In the genomic region with DNA sequence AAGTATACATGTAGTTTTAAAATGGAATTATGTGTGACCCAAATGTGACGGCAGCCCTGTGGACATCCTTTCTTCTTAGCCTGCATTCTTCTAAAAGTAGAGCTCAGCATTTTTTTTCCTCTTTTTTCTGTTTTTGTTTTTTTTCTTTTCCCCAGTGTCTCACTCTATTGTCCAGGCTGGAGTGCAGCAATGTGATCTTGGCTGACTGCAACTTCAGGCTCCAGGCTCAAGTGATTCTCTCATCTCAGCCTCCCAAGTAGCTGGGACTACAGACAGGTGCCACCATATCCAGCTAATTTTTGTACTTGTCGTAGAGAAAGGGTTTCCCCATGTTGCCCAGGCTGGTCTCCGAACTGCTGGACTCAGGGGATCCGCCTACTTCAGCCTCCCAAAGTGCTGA, we compare ENCODE assay signal across 17 cellular contexts.
A peak's percentile ranks its signal among the peaks of the same experiment; 100 is the strongest.
DNase-seq lines count a peak whose midpoint lies in the region; ATAC-seq, FAIRE-seq and TF ChIP-seq lines count a peak whose summit lies in the region.
"Had no signal": no experiment of that assay in that cellular context is flagged by ENCODE, and none has a peak within 500 bp of the region (broad histone marks: within the 10 kb centered on the region; RNA-seq: fewer than 3 reads in every experiment).

No MANE protein-coding gene starts in this region.

- TF ChIP-seq POLR2A in H1 (IDR thresholded peaks at IDR 0.05; ENCODE audit: control extremely low read depth in 1 of 2, low read depth in 2 of 2, low read length in 2 of 2) (no peak), right lobe of liver (IDR thresholded peaks at IDR 0.05) (no peak)

- no peaks in the 10 kb centered on the region for H3K23me2 ChIP-seq in H1 (ENCODE audit: low read depth, low read length)

- H2AK5ac ChIP-seq in H1 (ENCODE audit: low read depth, low read length): no peak overlapping the region

- H2BK12ac ChIP-seq in H1 (ENCODE audit: low read depth, low read length): peak overlapping the region; percentile 96

- no peak overlapping the region for H2BK15ac ChIP-seq in H1 (ENCODE audit: low read length)

- H3K18ac ChIP-seq in H1 (ENCODE audit: extremely low read depth, low read length): peak overlapping the region; percentile 97

- peaks cover 0 to 12% (median 4%) of the 10 kb centered on the region in 4 experiments; a peak in 4 of 8 replicates for H3K36me3 ChIP-seq in H1 (ENCODE audit: control insufficient read depth in 2 of 4, insufficient read depth in 4 of 4, low read length in 3 of 4)
- H3K36me3 ChIP-seq in iPS-20b (ENCODE audit: insufficient read depth, low read depth, low read length): peaks cover 7% of the 10 kb centered on the region; the same call in 1 of the 2 replicates
- no peaks in the 10 kb centered on the region for H3K36me3 ChIP-seq in right lobe of liver
- H3K36me3 ChIP-seq: BLaER1 had no signal

- no peaks in the 10 kb centered on the region for H4K20me1 ChIP-seq in H1 (replicated peaks in 1 of 2; ENCODE audit: control insufficient read depth in 1 of 2, insufficient read depth in 2 of 2, low read length in 2 of 2)
- H4K20me1 ChIP-seq: BLaER1 had no signal

- H3K9me3 ChIP-seq in H1 (ENCODE audit: insufficient read depth in 2 of 2, low read depth in 1 of 2, low read length in 1 of 2): peaks cover 10 to 13% of the 10 kb centered on the region in 2 experiments
- H3K9me3 ChIP-seq in iPS-20b (ENCODE audit: insufficient read depth, low read depth, low read length): peaks cover 12% of the 10 kb centered on the region
- H3K9me3 ChIP-seq in right lobe of liver: no peaks in the 10 kb centered on the region

- H3K9ac ChIP-seq in H1 (replicated peaks in 1 of 4; ENCODE audit: extremely low read depth in 1 of 4, low read depth in 3 of 4, low read length in 3 of 4) (no peak overlapping the region), iPS-20b (ENCODE audit: low read depth, low read length) (peak overlapping the region; percentile 68; the same call in 1 of the 2 replicates)
- H3K9ac ChIP-seq: BLaER1 had no signal

- H3K79me1 ChIP-seq in H1 (ENCODE audit: low read depth, low read length): no peaks in the 10 kb centered on the region

- WGBS in H1 (ENCODE audit: extremely low coverage in 1 of 2, insufficient coverage in 1 of 2, insufficient read length in 1 of 2, insufficient replicate concordance in 2 of 2, low coverage in 1 of 2, low lambda C conversion rate in 2 of 2, missing lambda C conversion rate in 1 of 2), 2 experiments: 73% methylated on average over 4 of the region's 4 CpGs; no CpG with 5 or more reads in 1 of the 2 experiments
- WGBS in right lobe of liver (ENCODE audit: insufficient coverage, low coverage, low lambda C conversion rate, missing lambda C conversion rate): 23% methylated on average over 4 of the region's 4 CpGs

- peak overlapping the region; percentile 88 for H2BK120ac ChIP-seq in H1 (replicated peaks; ENCODE audit: low read depth, low read length)

- no peak overlapping the region for H3K4me3 Mint-ChIP-seq in stimulated activated naive CD8-positive, alpha-beta T cell treated with anti-CD3 and anti-CD28 coated beads, Interleukin-15, Interleukin-2, amounts not matched to agents 100 ng/mL and 50 ng/mL, for 24 hours
- no peak overlapping the region for H3K4me3 Mint-ChIP-seq in stimulated activated naive CD8-positive, alpha-beta T cell treated with anti-CD3 and anti-CD28 coated beads, Interleukin-15, amount 100 ng/mL, for 72 hours

- peaks cover 35% of the 10 kb centered on the region for H3K9me3 Mint-ChIP-seq in stimulated activated naive CD8-positive, alpha-beta T cell treated with anti-CD3 and anti-CD28 coated beads, Interleukin-15, Interleukin-2, amounts not matched to agents 100 ng/mL and 50 ng/mL, for 24 hours
- H3K9me3 Mint-ChIP-seq in stimulated activated naive CD8-positive, alpha-beta T cell treated with anti-CD3 and anti-CD28 coated beads, Interleukin-15, amount 100 ng/mL, for 72 hours: peaks cover 18 to 23% of the 10 kb centered on the region in 2 donors

- H3K4me2 ChIP-seq in H1 (ENCODE audit: insufficient read depth in 1 of 2, low read depth in 2 of 2, low read length in 2 of 2): peak overlapping the region in 1 of 2 experiments; percentile 32; a peak in 2 of 4 replicates
- H3K4me2 ChIP-seq: BLaER1 had no signal

- no peak overlapping the region for H3K27ac ChIP-seq in H1 (ENCODE audit: low read depth, low read length)
- H3K27ac ChIP-seq in iPS-20b (ENCODE audit: low read length): peak overlapping the region; percentile 99
- no peak overlapping the region for H3K27ac ChIP-seq in right lobe of liver
- H3K27ac ChIP-seq: 22Rv1, BLaER1 had no signal

- H3K4me1 Mint-ChIP-seq in stimulated activated naive CD8-positive, alpha-beta T cell treated with anti-CD3 and anti-CD28 coated beads, Interleukin-15, Interleukin-2, amounts not matched to agents 100 ng/mL and 50 ng/mL, for 24 hours (ENCODE audit: low read depth): no peaks in the 10 kb centered on the region
- no peaks in the 10 kb centered on the region for H3K4me1 Mint-ChIP-seq in stimulated activated naive CD8-positive, alpha-beta T cell treated with anti-CD3 and anti-CD28 coated beads, Interleukin-15, amount 100 ng/mL, for 72 hours
- H3K4me1 Mint-ChIP-seq: CD4-positive, CD25-positive, alpha-beta regulatory T cell had no signal

- no peak overlapping the region for H4K8ac ChIP-seq in H1 (ENCODE audit: extremely low read depth, insufficient read depth, low read length)

- POLR2A ChIA-PET in H1 (lab: Charles Lee; ENCODE audit: partially characterized antibody): interaction anchor here (0.7 to 1.4 kb wide), 3 partner anchors 14 to 61 kb away, joined by 3 to 4 read pairs (median 3); no protein-coding TSS in a partner anchor

- H3K79me2 ChIP-seq in H1 (ENCODE audit: control insufficient read depth in 1 of 2, insufficient read depth in 2 of 2, low read length in 2 of 2): peaks cover 0 to 13% of the 10 kb centered on the region in 2 experiments; a peak in 1 of 4 replicates

- H3K4me1 ChIP-seq in H1 (replicated peaks in 1 of 4; ENCODE audit: control insufficient read depth in 3 of 4, insufficient read depth in 4 of 4, low read length in 3 of 4) (peaks cover 12 to 44% (median 35%) of the 10 kb centered on the region in 4 experiments), iPS-20b (ENCODE audit: insufficient read depth, low read length) (peaks cover 50% of the 10 kb centered on the region), right lobe of liver (no peaks in the 10 kb centered on the region)
- H3K4me1 ChIP-seq: BLaER1 had no signal

- H4K5ac ChIP-seq in H1 (ENCODE audit: insufficient read length, low read depth, low read length): peak overlapping the region; percentile 55

- H3K4me3 ChIP-seq in H1 (ENCODE audit: extremely low read depth in 1 of 4, insufficient read depth in 2 of 4, low read depth in 3 of 4, low read length in 4 of 4) (no peak overlapping the region; a peak in 1 of 8 replicates), iPS-20b (ENCODE audit: low read length) (no peak overlapping the region; the same call in 1 of the 2 replicates), right lobe of liver (no peak overlapping the region)
- H3K4me3 ChIP-seq: BLaER1, K562 had no signal

- ATAC-seq in stimulated activated naive CD8-positive, alpha-beta T cell treated with anti-CD3 and anti-CD28 coated beads, Interleukin-15, amount 100 ng/mL, for 72 hours: no peak
- no peak for ATAC-seq in HG02885 (IDR thresholded peaks at IDR 0.05; ENCODE audit: poor library complexity, unreplicated experiment)
- no peak for ATAC-seq in right lobe of liver
- ATAC-seq: K562 had no signal

- no peak for TF ChIP-seq EP300 in H1 (IDR thresholded peaks at IDR 0.05; ENCODE audit: borderline replicate concordance in 1 of 2, low read depth in 2 of 2, low read length in 2 of 2)

- H2BK20ac ChIP-seq in H1 (ENCODE audit: low read length): peak overlapping the region; percentile 91; the same call in 1 of the 2 replicates

- DNase-seq in stimulated activated naive CD8-positive, alpha-beta T cell treated with anti-CD3 and anti-CD28 coated beads, Interleukin-15, amount 100 ng/mL, for 72 hours: no peak
- DNase-seq in H1 (ENCODE audit: low read depth in 1 of 2, low spot score in 2 of 2): no peak
- DNase-seq in AG20443 (ENCODE audit: low spot score): no peak
- DNase-seq in NCI-H69 (lab: John Stamatoyannopoulos, UW): no peak
- DNase-seq in right lobe of liver: no peak
- DNase-seq: AML-193; CD4-positive, CD25-positive, alpha-beta regulatory T cell; DMS53; GF-D8; H7 had no signal

- peak overlapping the region; percentile 95; the same call in 1 of the 2 replicates for H2BK5ac ChIP-seq in H1 (ENCODE audit: low read depth, low read length)

- H2AFZ ChIP-seq in H1 (ENCODE audit: low read length): no peak overlapping the region

- intact Hi-C loops in right lobe of liver (cut with DNase I): no loop called here

- TF ChIP-seq CTCF in H1 (IDR thresholded peaks at IDR 0.05; ENCODE audit: control extremely low read depth in 1 of 3, insufficient read depth in 1 of 3, low read depth in 1 of 3, low read length in 3 of 3) (peak in 1 of 3 experiments; percentile 2; a peak in 1 of 4 replicates), right lobe of liver (IDR thresholded peaks at IDR 0.05) (no peak)

- no peaks in the 10 kb centered on the region for H3K36me3 Mint-ChIP-seq in stimulated activated naive CD8-positive, alpha-beta T cell treated with anti-CD3 and anti-CD28 coated beads, Interleukin-15, Interleukin-2, amounts not matched to agents 100 ng/mL and 50 ng/mL, for 24 hours (ENCODE audit: low read depth)
- H3K36me3 Mint-ChIP-seq: CD4-positive, CD25-positive, alpha-beta regulatory T cell had no signal

- no peak for TF ChIP-seq RAD21 in H1 (IDR thresholded peaks at IDR 0.05 in 1 of 2, conservative IDR thresholded peaks at IDR 0.05 in 1 of 2; ENCODE audit: low read depth in 2 of 2, low read length in 2 of 2)

- H3K23ac ChIP-seq in H1 (ENCODE audit: insufficient read length): no peak overlapping the region

- no peak overlapping the region for H3K56ac ChIP-seq in H1 (replicated peaks; ENCODE audit: insufficient read length, low read depth, low read length)

- no peak overlapping the region for H3K4ac ChIP-seq in H1 (replicated peaks; ENCODE audit: insufficient read length, low read depth, low read length)

- no peak overlapping the region for H3K14ac ChIP-seq in H1 (ENCODE audit: insufficient read length)

- no peaks in the 10 kb centered on the region for H3K27me3 Mint-ChIP-seq in stimulated activated naive CD8-positive, alpha-beta T cell treated with anti-CD3 and anti-CD28 coated beads, Interleukin-15, Interleukin-2, amounts not matched to agents 100 ng/mL and 50 ng/mL, for 24 hours
- no peaks in the 10 kb centered on the region for H3K27me3 Mint-ChIP-seq in stimulated activated naive CD8-positive, alpha-beta T cell treated with anti-CD3 and anti-CD28 coated beads, Interleukin-15, amount 100 ng/mL, for 72 hours
- H3K27me3 Mint-ChIP-seq: CD4-positive, CD25-positive, alpha-beta regulatory T cell had no signal

- CTCF ChIA-PET in H1 (lab: Charles Lee; ENCODE audit: partially characterized antibody): no interaction called here

- peak overlapping the region; percentile 83 for H4K91ac ChIP-seq in H1 (replicated peaks; ENCODE audit: insufficient read length, low read length)

- H3K27ac Mint-ChIP-seq in stimulated activated naive CD8-positive, alpha-beta T cell treated with anti-CD3 and anti-CD28 coated beads, Interleukin-15, Interleukin-2, amounts not matched to agents 100 ng/mL and 50 ng/mL, for 24 hours: peak overlapping the region; percentile 28
- no peak overlapping the region for H3K27ac Mint-ChIP-seq in stimulated activated naive CD8-positive, alpha-beta T cell treated with anti-CD3 and anti-CD28 coated beads, Interleukin-15, amount 100 ng/mL, for 72 hours
- H3K27ac Mint-ChIP-seq: CD4-positive, CD25-positive, alpha-beta regulatory T cell had no signal

- no peaks in the 10 kb centered on the region for H3K27me3 ChIP-seq in H1 (replicated peaks in 1 of 4; ENCODE audit: control insufficient read depth in 3 of 4, extremely low read depth in 1 of 4, insufficient read depth in 3 of 4, low read length in 3 of 4)
- no peaks in the 10 kb centered on the region for H3K27me3 ChIP-seq in iPS-20b (ENCODE audit: insufficient read depth, low read length)
- H3K27me3 ChIP-seq in right lobe of liver: no peaks in the 10 kb centered on the region
- H3K27me3 ChIP-seq: BLaER1 had no signal

- FAIRE-seq in H1 (lab: Jason Lieb, UNC): no peak
- FAIRE-seq: GM19239, K562 had no signal
